In the genomic region with DNA sequence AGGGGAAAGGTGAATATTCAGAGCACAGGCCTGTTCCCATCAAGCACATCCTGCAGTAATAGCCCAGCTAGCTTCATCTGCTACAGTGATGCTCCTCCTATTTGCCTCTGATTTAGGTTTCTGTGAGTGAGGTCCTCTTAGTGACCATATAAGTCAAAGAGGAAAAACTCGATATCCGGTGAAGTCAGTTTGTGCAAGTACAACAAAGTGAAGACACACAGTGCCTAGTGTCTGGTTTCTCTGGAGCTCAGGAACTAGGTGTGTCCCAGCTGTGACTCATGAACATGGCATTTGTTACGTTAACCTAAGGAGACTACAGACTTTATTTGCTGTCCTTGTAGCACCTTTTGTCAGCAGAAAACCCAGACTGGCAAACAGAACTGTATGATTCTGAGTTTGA, we compare ENCODE assay signal across 1 cellular context.
TF ChIP-seq lines count a peak whose summit lies in the region.

No MANE protein-coding gene starts in this region.

TF ChIP-seq in HepG2, 621 proteins besides CTCF, POLR2A, EP300 and RAD21 (continued from another document and continues in another):
- TF ChIP-seq, protein P1, sequence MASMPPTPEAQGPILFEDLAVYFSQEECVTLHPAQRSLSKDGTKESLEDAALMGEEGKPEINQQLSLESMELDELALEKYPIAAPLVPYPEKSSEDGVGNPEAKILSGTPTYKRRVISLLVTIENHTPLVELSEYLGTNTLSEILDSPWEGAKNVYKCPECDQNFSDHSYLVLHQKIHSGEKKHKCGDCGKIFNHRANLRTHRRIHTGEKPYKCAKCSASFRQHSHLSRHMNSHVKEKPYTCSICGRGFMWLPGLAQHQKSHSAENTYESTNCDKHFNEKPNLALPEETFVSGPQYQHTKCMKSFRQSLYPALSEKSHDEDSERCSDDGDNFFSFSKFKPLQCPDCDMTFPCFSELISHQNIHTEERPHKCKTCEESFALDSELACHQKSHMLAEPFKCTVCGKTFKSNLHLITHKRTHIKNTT (CRISPR knock-in tag; IDR thresholded peaks at IDR 0.05), result no peak
- TF ChIP-seq GTF2F1 (IDR thresholded peaks at IDR 0.05; ENCODE audit: low read length), result no peak
- TF ChIP-seq, protein P2, sequence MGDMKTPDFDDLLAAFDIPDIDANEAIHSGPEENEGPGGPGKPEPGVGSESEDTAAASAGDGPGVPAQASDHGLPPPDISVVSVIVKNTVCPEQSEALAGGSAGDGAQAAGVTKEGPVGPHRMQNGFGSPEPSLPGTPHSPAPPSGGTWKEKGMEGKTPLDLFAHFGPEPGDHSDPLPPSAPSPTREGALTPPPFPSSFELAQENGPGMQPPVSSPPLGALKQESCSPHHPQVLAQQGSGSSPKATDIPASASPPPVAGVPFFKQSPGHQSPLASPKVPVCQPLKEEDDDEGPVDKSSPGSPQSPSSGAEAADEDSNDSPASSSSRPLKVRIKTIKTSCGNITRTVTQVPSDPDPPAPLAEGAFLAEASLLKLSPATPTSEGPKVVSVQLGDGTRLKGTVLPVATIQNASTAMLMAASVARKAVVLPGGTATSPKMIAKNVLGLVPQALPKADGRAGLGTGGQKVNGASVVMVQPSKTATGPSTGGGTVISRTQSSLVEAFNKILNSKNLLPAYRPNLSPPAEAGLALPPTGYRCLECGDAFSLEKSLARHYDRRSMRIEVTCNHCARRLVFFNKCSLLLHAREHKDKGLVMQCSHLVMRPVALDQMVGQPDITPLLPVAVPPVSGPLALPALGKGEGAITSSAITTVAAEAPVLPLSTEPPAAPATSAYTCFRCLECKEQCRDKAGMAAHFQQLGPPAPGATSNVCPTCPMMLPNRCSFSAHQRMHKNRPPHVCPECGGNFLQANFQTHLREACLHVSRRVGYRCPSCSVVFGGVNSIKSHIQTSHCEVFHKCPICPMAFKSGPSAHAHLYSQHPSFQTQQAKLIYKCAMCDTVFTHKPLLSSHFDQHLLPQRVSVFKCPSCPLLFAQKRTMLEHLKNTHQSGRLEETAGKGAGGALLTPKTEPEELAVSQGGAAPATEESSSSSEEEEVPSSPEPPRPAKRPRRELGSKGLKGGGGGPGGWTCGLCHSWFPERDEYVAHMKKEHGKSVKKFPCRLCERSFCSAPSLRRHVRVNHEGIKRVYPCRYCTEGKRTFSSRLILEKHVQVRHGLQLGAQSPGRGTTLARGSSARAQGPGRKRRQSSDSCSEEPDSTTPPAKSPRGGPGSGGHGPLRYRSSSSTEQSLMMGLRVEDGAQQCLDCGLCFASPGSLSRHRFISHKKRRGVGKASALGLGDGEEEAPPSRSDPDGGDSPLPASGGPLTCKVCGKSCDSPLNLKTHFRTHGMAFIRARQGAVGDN (CRISPR knock-in tag; IDR thresholded peaks at IDR 0.05), result no peak; the same call in 1 of the 2 replicates
- TF ChIP-seq STAG1 (CRISPR knock-in tag; IDR thresholded peaks at IDR 0.05), result peak; percentile 26; the same call in 1 of the 2 replicates
- TF ChIP-seq, protein P3, sequence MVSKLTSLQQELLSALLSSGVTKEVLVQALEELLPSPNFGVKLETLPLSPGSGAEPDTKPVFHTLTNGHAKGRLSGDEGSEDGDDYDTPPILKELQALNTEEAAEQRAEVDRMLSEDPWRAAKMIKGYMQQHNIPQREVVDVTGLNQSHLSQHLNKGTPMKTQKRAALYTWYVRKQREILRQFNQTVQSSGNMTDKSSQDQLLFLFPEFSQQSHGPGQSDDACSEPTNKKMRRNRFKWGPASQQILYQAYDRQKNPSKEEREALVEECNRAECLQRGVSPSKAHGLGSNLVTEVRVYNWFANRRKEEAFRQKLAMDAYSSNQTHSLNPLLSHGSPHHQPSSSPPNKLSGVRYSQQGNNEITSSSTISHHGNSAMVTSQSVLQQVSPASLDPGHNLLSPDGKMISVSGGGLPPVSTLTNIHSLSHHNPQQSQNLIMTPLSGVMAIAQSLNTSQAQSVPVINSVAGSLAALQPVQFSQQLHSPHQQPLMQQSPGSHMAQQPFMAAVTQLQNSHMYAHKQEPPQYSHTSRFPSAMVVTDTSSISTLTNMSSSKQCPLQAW (CRISPR knock-in tag; IDR thresholded peaks at IDR 0.05), result no peak
- peak; percentile 91 for TF ChIP-seq ZBTB21 (CRISPR knock-in tag; IDR thresholded peaks at IDR 0.05)
- TF ChIP-seq TCF7L2 (IDR thresholded peaks at IDR 0.05; ENCODE audit: low read depth, low read length), result no peak
- TF ChIP-seq SAP130 (CRISPR knock-in tag; IDR thresholded peaks at IDR 0.05; ENCODE audit: low read depth), result peak; percentile 49
- no peak for TF ChIP-seq HNRNPUL1 (IDR thresholded peaks at IDR 0.05; ENCODE audit: low read depth, low read length)
- no peak for TF ChIP-seq HMG20B (CRISPR knock-in tag; conservative IDR thresholded peaks at IDR 0.05)
- TF ChIP-seq TOE1 (CRISPR knock-in tag; IDR thresholded peaks at IDR 0.05), result no peak
- no peak for TF ChIP-seq ZNF558 (CRISPR knock-in tag; IDR thresholded peaks at IDR 0.05; ENCODE audit: borderline replicate concordance)
- TF ChIP-seq ZSCAN31 (CRISPR knock-in tag; IDR thresholded peaks at IDR 0.05; ENCODE audit: low read depth), result no peak
- TF ChIP-seq HNRNPK (IDR thresholded peaks at IDR 0.05; ENCODE audit: low read depth, low read length, poor library complexity, severe bottlenecking), result no peak
- TF ChIP-seq ZSCAN12 (CRISPR knock-in tag; IDR thresholded peaks at IDR 0.05), result no peak
- no peak for TF ChIP-seq ZNF33B (CRISPR knock-in tag; IDR thresholded peaks at IDR 0.05)
- TF ChIP-seq MBD4 (IDR thresholded peaks at IDR 0.05; ENCODE audit: borderline replicate concordance, low read length), result no peak
- no peak for TF ChIP-seq SSRP1 (CRISPR knock-in tag; IDR thresholded peaks at IDR 0.05)
- TF ChIP-seq, protein P4, sequence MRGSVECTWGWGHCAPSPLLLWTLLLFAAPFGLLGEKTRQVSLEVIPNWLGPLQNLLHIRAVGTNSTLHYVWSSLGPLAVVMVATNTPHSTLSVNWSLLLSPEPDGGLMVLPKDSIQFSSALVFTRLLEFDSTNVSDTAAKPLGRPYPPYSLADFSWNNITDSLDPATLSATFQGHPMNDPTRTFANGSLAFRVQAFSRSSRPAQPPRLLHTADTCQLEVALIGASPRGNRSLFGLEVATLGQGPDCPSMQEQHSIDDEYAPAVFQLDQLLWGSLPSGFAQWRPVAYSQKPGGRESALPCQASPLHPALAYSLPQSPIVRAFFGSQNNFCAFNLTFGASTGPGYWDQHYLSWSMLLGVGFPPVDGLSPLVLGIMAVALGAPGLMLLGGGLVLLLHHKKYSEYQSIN (CRISPR knock-in tag; IDR thresholded peaks at IDR 0.05; ENCODE audit: borderline replicate concordance), result no peak
- TF ChIP-seq, protein P5, sequence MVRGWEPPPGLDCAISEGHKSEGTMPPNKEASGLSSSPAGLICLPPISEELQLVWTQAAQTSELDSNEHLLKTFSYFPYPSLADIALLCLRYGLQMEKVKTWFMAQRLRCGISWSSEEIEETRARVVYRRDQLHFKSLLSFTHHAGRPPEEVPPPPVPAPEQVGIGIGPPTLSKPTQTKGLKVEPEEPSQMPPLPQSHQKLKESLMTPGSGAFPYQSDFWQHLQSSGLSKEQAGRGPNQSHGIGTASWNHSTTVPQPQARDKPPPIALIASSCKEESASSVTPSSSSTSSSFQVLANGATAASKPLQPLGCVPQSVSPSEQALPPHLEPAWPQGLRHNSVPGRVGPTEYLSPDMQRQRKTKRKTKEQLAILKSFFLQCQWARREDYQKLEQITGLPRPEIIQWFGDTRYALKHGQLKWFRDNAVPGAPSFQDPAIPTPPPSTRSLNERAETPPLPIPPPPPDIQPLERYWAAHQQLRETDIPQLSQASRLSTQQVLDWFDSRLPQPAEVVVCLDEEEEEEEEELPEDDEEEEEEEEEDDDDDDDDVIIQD (CRISPR knock-in tag; IDR thresholded peaks at IDR 0.05; ENCODE audit: low read depth), result peak; percentile 86
- TF ChIP-seq, protein P6, sequence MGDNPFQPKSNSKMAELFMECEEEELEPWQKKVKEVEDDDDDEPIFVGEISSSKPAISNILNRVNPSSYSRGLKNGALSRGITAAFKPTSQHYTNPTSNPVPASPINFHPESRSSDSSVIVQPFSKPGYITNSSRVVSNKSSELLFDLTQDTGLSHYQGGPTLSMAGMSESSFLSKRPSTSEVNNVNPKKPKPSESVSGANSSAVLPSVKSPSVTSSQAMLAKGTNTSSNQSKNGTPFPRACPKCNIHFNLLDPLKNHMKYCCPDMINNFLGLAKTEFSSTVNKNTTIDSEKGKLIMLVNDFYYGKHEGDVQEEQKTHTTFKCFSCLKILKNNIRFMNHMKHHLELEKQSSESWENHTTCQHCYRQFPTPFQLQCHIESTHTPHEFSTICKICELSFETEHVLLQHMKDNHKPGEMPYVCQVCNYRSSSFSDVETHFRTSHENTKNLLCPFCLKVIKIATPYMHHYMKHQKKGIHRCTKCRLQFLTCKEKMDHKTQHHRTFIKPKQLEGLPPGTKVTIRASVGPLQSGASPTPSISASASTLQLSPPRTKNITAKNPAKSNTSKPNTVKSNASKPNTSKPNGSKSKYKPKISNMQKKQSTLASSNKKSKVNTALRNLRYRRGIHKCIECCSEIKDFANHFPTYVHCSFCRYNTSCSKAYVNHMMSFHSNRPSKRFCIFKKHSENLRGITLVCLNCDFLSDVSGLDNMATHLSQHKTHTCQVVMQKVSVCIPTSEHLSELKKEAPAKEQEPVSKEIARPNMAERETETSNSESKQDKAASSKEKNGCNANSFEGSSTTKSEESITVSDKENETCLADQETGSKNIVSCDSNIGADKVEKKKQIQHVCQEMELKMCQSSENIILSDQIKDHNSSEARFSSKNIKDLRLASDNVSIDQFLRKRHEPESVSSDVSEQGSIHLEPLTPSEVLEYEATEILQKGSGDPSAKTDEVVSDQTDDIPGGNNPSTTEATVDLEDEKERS (CRISPR knock-in tag; IDR thresholded peaks at IDR 0.05), result no peak
- TF ChIP-seq, protein P7, sequence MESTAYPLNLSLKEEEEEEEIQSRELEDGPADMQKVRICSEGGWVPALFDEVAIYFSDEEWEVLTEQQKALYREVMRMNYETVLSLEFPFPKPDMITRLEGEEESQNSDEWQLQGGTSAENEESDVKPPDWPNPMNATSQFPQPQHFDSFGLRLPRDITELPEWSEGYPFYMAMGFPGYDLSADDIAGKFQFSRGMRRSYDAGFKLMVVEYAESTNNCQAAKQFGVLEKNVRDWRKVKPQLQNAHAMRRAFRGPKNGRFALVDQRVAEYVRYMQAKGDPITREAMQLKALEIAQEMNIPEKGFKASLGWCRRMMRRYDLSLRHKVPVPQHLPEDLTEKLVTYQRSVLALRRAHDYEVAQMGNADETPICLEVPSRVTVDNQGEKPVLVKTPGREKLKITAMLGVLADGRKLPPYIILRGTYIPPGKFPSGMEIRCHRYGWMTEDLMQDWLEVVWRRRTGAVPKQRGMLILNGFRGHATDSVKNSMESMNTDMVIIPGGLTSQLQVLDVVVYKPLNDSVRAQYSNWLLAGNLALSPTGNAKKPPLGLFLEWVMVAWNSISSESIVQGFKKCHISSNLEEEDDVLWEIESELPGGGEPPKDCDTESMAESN (CRISPR knock-in tag; conservative IDR thresholded peaks at IDR 0.05), result no peak
- TF ChIP-seq, protein P8, sequence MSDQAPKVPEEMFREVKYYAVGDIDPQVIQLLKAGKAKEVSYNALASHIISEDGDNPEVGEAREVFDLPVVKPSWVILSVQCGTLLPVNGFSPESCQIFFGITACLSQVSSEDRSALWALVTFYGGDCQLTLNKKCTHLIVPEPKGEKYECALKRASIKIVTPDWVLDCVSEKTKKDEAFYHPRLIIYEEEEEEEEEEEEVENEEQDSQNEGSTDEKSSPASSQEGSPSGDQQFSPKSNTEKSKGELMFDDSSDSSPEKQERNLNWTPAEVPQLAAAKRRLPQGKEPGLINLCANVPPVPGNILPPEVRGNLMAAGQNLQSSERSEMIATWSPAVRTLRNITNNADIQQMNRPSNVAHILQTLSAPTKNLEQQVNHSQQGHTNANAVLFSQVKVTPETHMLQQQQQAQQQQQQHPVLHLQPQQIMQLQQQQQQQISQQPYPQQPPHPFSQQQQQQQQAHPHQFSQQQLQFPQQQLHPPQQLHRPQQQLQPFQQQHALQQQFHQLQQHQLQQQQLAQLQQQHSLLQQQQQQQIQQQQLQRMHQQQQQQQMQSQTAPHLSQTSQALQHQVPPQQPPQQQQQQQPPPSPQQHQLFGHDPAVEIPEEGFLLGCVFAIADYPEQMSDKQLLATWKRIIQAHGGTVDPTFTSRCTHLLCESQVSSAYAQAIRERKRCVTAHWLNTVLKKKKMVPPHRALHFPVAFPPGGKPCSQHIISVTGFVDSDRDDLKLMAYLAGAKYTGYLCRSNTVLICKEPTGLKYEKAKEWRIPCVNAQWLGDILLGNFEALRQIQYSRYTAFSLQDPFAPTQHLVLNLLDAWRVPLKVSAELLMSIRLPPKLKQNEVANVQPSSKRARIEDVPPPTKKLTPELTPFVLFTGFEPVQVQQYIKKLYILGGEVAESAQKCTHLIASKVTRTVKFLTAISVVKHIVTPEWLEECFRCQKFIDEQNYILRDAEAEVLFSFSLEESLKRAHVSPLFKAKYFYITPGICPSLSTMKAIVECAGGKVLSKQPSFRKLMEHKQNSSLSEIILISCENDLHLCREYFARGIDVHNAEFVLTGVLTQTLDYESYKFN (CRISPR knock-in tag; conservative IDR thresholded peaks at IDR 0.05), result peak; percentile 65
- TF ChIP-seq, protein P9, sequence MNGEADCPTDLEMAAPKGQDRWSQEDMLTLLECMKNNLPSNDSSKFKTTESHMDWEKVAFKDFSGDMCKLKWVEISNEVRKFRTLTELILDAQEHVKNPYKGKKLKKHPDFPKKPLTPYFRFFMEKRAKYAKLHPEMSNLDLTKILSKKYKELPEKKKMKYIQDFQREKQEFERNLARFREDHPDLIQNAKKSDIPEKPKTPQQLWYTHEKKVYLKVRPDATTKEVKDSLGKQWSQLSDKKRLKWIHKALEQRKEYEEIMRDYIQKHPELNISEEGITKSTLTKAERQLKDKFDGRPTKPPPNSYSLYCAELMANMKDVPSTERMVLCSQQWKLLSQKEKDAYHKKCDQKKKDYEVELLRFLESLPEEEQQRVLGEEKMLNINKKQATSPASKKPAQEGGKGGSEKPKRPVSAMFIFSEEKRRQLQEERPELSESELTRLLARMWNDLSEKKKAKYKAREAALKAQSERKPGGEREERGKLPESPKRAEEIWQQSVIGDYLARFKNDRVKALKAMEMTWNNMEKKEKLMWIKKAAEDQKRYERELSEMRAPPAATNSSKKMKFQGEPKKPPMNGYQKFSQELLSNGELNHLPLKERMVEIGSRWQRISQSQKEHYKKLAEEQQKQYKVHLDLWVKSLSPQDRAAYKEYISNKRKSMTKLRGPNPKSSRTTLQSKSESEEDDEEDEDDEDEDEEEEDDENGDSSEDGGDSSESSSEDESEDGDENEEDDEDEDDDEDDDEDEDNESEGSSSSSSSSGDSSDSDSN (CRISPR knock-in tag; IDR thresholded peaks at IDR 0.05), result no peak
- TF ChIP-seq SOX13 (IDR thresholded peaks at IDR 0.05), result no peak
- peak in 1 of 2 experiments; percentile 77; a peak in 2 of 4 replicates for TF ChIP-seq SOX13 (CRISPR knock-in tag; conservative IDR thresholded peaks at IDR 0.05 in 1 of 2, IDR thresholded peaks at IDR 0.05 in 1 of 2)
- TF ChIP-seq TEAD3 (CRISPR knock-in tag; optimal IDR thresholded peaks at IDR 0.05; ENCODE audit: borderline replicate concordance), result peak; percentile 95
- TF ChIP-seq HDAC6 (IDR thresholded peaks at IDR 0.05; ENCODE audit: low read depth, low read length), result no peak
- TF ChIP-seq, protein P10, sequence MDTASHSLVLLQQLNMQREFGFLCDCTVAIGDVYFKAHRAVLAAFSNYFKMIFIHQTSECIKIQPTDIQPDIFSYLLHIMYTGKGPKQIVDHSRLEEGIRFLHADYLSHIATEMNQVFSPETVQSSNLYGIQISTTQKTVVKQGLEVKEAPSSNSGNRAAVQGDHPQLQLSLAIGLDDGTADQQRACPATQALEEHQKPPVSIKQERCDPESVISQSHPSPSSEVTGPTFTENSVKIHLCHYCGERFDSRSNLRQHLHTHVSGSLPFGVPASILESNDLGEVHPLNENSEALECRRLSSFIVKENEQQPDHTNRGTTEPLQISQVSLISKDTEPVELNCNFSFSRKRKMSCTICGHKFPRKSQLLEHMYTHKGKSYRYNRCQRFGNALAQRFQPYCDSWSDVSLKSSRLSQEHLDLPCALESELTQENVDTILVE (CRISPR knock-in tag; IDR thresholded peaks at IDR 0.05), result 0 out of 2 replicates have a peak, but pooled peaks have one; percentile 36
- TF ChIP-seq ZBTB20 (CRISPR knock-in tag; IDR thresholded peaks at IDR 0.05; ENCODE audit: borderline replicate concordance, low read depth), result no peak
